27 cellular contexts compared by ENCODE assay signal in the genomic region with DNA sequence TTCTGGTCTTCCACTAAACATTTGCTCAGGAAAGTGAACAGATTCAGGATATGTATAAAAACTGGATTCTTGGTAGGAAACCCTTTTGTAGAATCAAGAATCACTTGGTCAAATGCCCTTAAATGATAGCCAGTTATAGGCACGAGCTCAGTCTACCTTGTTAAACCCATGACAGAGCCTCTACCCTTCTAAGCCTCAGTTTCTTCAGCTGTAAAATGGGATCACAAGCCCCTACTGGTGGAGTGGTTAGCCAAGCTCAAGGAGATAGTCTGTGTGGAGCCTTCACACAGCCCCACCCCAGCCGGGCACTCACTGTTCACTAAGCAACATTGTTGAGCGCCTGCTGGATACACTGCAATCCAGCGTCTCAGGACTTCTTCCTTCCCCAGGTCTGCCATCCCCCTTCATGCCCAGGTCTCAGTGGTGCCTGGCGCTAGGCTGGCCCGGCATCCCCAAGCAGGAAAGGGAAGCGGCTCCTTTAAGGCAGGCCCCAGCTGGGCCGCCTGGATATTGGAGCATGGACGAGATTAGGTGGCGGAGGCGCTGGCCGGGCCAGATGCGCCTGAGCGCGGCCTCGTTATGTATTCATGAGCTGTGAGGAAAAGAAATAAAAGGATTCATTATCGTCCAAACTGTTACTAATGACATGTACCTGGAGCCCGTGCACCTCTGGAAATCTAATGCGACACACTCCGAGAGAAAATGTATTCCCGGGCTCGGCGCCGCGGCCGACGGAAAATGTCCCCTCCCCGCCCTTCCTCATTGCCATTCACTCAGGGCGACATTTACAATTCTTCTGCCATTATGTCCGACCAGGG.
DNase-seq lines count a peak whose midpoint lies in the region; ATAC-seq, FAIRE-seq and TF ChIP-seq lines count a peak whose summit lies in the region.
"Had no signal": no experiment of that assay in that cellular context is flagged by ENCODE, and none has a peak within 500 bp of the region (broad histone marks: within the 10 kb centered on the region; RNA-seq: fewer than 3 reads in every experiment).

No MANE protein-coding gene starts in this region.

- H3K9me3 ChIP-seq in trophoblast cell (ENCODE audit: insufficient read depth, low read depth, low read length) = no peaks in the 10 kb centered on the region
- H3K9me3 ChIP-seq: lower lobe of right lung, MG63, spleen had no signal

- H2AFZ ChIP-seq in trophoblast cell (ENCODE audit: insufficient read depth, low read length, poor library complexity) = no peak overlapping the region

- H3K79me2 ChIP-seq in trophoblast cell (ENCODE audit: control insufficient read depth, insufficient read depth, low read length, poor library complexity) = no peaks in the 10 kb centered on the region

- no peak overlapping the region for H3K4ac ChIP-seq in trophoblast cell (ENCODE audit: low read depth, low read length)

- H3K4me3 Mint-ChIP-seq in WTC11 = peak overlapping the region; percentile 76
- H3K4me3 Mint-ChIP-seq: activated CD4-positive, alpha-beta T cell treated with anti-CD3 and anti-CD28 coated beads for 36 hours; activated naive CD4-positive, alpha-beta T cell treated with anti-CD3 and anti-CD28 coated beads, Interleukin-2, amount 50 U/mL, for 24 hours; activated T-cell treated with anti-CD3 and anti-CD28 coated beads, Interleukin-2, amount 50 U/mL, for 72 hours; CD8-positive, alpha-beta T cell; effector memory CD8-positive, alpha-beta T cell; HFFc6; immature natural killer cell had no signal

- H3K9ac ChIP-seq in trophoblast cell (ENCODE audit: low read length) = no peak overlapping the region

- no CpG with 5 or more reads among the region's 30 CpGs for WGBS in trophoblast cell (ENCODE audit: extremely low coverage, insufficient coverage, insufficient read length)

- no peak for FAIRE-seq in H54 (lab: Jason Lieb, UNC)
- FAIRE-seq: TTC549 had no signal

- no peaks in the 10 kb centered on the region for H3K36me3 Mint-ChIP-seq in WTC11
- H3K36me3 Mint-ChIP-seq: activated naive CD4-positive, alpha-beta T cell treated with anti-CD3 and anti-CD28 coated beads, Interleukin-2, amount 50 U/mL, for 24 hours; CD8-positive, alpha-beta T cell; immature natural killer cell had no signal

- H3K36me3 ChIP-seq in H7 (replicated peaks; ENCODE audit: control insufficient read depth, insufficient read depth, low read length) (no peaks in the 10 kb centered on the region), trophoblast cell (ENCODE audit: control insufficient read depth in 1 of 2, insufficient read depth in 2 of 2, low read length in 2 of 2) (no peaks in the 10 kb centered on the region)
- H3K36me3 ChIP-seq: lower lobe of right lung, MG63, spleen had no signal

- no peaks in the 10 kb centered on the region for H3K79me1 ChIP-seq in trophoblast cell (ENCODE audit: low read length)

- H3K27ac ChIP-seq in trophoblast cell (ENCODE audit: low read depth, low read length) = no peak overlapping the region
- H3K27ac ChIP-seq: lower lobe of right lung, spleen had no signal

- H3K27ac Mint-ChIP-seq in WTC11 = no peak overlapping the region
- H3K27ac Mint-ChIP-seq: activated CD4-positive, alpha-beta T cell treated with anti-CD3 and anti-CD28 coated beads for 36 hours; activated naive CD4-positive, alpha-beta T cell treated with anti-CD3 and anti-CD28 coated beads, Interleukin-2, amount 50 U/mL, for 24 hours; activated T-cell treated with anti-CD3 and anti-CD28 coated beads, Interleukin-2, amount 50 U/mL, for 72 hours; CD8-positive, alpha-beta T cell; effector memory CD8-positive, alpha-beta T cell; HFFc6; immature natural killer cell had no signal

- no peak overlapping the region for H2AK5ac ChIP-seq in trophoblast cell (ENCODE audit: low read length)

- TF ChIP-seq CTCF in WTC11 (IDR thresholded peaks at IDR 0.05) = no peak

- no peak for TF ChIP-seq POLR2A in H54 (IDR thresholded peaks at IDR 0.05; ENCODE audit: low read depth, low read length)

- H4K12ac ChIP-seq in trophoblast cell (ENCODE audit: low read depth, low read length) = no peak overlapping the region

- ATAC-seq in WTC11 (peak; percentile 69), GM21526 (IDR thresholded peaks at IDR 0.05; ENCODE audit: low FRiP score, unreplicated experiment) (no peak)
- ATAC-seq: activated CD4-positive, alpha-beta T cell treated with anti-CD3 and anti-CD28 coated beads for 36 hours; activated T-cell treated with anti-CD3 and anti-CD28 coated beads, Interleukin-2, amount 50 U/mL, for 72 hours; CD8-positive, alpha-beta T cell; effector memory CD8-positive, alpha-beta T cell; lower lobe of right lung had no signal

- H2BK5ac ChIP-seq in trophoblast cell (ENCODE audit: low read depth, low read length, poor library complexity) = no peak overlapping the region

- peaks cover 35% of the 10 kb centered on the region for H3K4me1 Mint-ChIP-seq in WTC11
- H3K4me1 Mint-ChIP-seq: activated CD4-positive, alpha-beta T cell treated with anti-CD3 and anti-CD28 coated beads for 36 hours; activated naive CD4-positive, alpha-beta T cell treated with anti-CD3 and anti-CD28 coated beads, Interleukin-2, amount 50 U/mL, for 24 hours; immature natural killer cell had no signal

- POLR2A ChIA-PET in WTC11 (lab: Charles Lee) = interaction anchor here (0.9 kb wide), 1 partner anchor 167 kb away, joined by 3 read pairs; no protein-coding TSS in a partner anchor

- CTCF ChIA-PET in WTC11 (lab: Charles Lee) = interaction anchor here (0.7 to 3.3 kb wide), 8 partner anchors 11 to 462 kb away, joined by 3 to 30 read pairs (median 5); no protein-coding TSS in a partner anchor

- H3K14ac ChIP-seq in trophoblast cell (ENCODE audit: low read length) = no peak overlapping the region

- H3K27me3 ChIP-seq in H7 (ENCODE audit: control insufficient read depth, insufficient read depth, low read length) (no peaks in the 10 kb centered on the region; the same call in 1 of the 2 replicates), trophoblast cell (ENCODE audit: insufficient read depth, low read length) (peaks cover 3% of the 10 kb centered on the region)
- H3K27me3 ChIP-seq: MG63 had no signal

- DNase-seq in H7 (peak; percentile 79), WTC11 (ENCODE audit: low spot score) (no peak), trophoblast cell (no peak), HUDEP-2 (lab: John Stamatoyannopoulos, UW; ENCODE audit: unreplicated experiment in 76 of 76) (no peak), H54 (ENCODE audit: insufficient read length, low spot score) (no peak)
- DNase-seq in stimulated activated CD4-positive, alpha-beta T cell treated with anti-CD3 and anti-CD28 coated beads, Interleukin-2, amount 100 ng/mL, for 48 hours = no peak
- DNase-seq: activated CD4-positive, alpha-beta T cell treated with anti-CD3 and anti-CD28 coated beads for 36 hours; activated T-cell treated with anti-CD3 and anti-CD28 coated beads, Interleukin-2, amount 50 U/mL, for 72 hours; aorta; CD8-positive, alpha-beta T cell; DMS79; effector memory CD8-positive, alpha-beta T cell; HFFc6; immature natural killer cell; IMR-90; lower lobe of right lung; MG63; NCI-H1436; NCI-H526 treated with DMSO at 0.1 percent for 48 hours; OCI-M1; SHP77 treated with DMSO at 0.1 percent for 48 hours; spleen; stimulated activated CD4-positive, alpha-beta T cell treated with anti-CD3 and anti-CD28 coated beads, Interleukin-4, amount 100 ng/mL, for 4 hours had no signal

- H2BK120ac ChIP-seq in trophoblast cell (ENCODE audit: insufficient read depth, low read length, poor library complexity) = no peak overlapping the region

- no peak overlapping the region for H4K91ac ChIP-seq in trophoblast cell (ENCODE audit: low read depth, low read length)

- H3K27me3 Mint-ChIP-seq in WTC11 (ENCODE audit: low read depth) = peaks cover 15% of the 10 kb centered on the region

- no peaks in the 10 kb centered on the region; the same call in 1 of the 2 replicates for H3K9me3 Mint-ChIP-seq in WTC11
- H3K9me3 Mint-ChIP-seq: activated naive CD4-positive, alpha-beta T cell treated with anti-CD3 and anti-CD28 coated beads, Interleukin-2, amount 50 U/mL, for 24 hours; activated T-cell treated with anti-CD3 and anti-CD28 coated beads, Interleukin-2, amount 50 U/mL, for 72 hours; CD8-positive, alpha-beta T cell; effector memory CD8-positive, alpha-beta T cell; HFFc6; immature natural killer cell had no signal

- H3K23ac ChIP-seq in trophoblast cell (ENCODE audit: low read length) = no peak overlapping the region

- H4K8ac ChIP-seq in trophoblast cell (ENCODE audit: low read depth, low read length) = no peak overlapping the region

- no peaks in the 10 kb centered on the region for H3K4me1 ChIP-seq in trophoblast cell (ENCODE audit: control insufficient read depth in 1 of 2, insufficient read depth in 2 of 2, low read length in 2 of 2)
- H3K4me1 ChIP-seq: lower lobe of right lung, spleen had no signal

- H3K18ac ChIP-seq in trophoblast cell (ENCODE audit: low read length) = no peak overlapping the region

- H2BK12ac ChIP-seq in trophoblast cell (ENCODE audit: low read length) = no peak overlapping the region

- H3K4me3 ChIP-seq in H7 (ENCODE audit: insufficient read depth, low read depth, low read length) (peak overlapping the region; percentile 41), iPS-11a (ENCODE audit: low read depth, low read length) (peak overlapping the region; percentile 22), trophoblast cell (ENCODE audit: low read depth, low read length) (peak overlapping the region; percentile 53)
- H3K4me3 ChIP-seq: lower lobe of right lung, MG63, spleen had no signal

- peak overlapping the region; percentile 6 for H3K4me2 ChIP-seq in trophoblast cell (ENCODE audit: low read length)

TF ChIP-seq in WTC11, 78 proteins besides CTCF, POLR2A, EP300 and RAD21:
- TF ChIP-seq ZNF416 (CRISPR knock-in tag; IDR thresholded peaks at IDR 0.05) = no peak
- no peak for TF ChIP-seq OVOL2 (CRISPR knock-in tag; IDR thresholded peaks at IDR 0.05; ENCODE audit: borderline replicate concordance)
- 0 out of 2 replicates have a peak, but pooled peaks have one; percentile 50 for TF ChIP-seq GTF2I (CRISPR knock-in tag; conservative IDR thresholded peaks at IDR 0.05)
- no peak for TF ChIP-seq ELF4 (CRISPR knock-in tag; IDR thresholded peaks at IDR 0.05; ENCODE audit: low read depth)
- no peak for TF ChIP-seq E2F4 (CRISPR knock-in tag; IDR thresholded peaks at IDR 0.05; ENCODE audit: borderline replicate concordance, low read depth)
- TF ChIP-seq ATF3 (CRISPR knock-in tag; conservative IDR thresholded peaks at IDR 0.05) = no peak
TF ChIP-seq in WTC11: peak in this region for 1.
